ENCODE assay signal across 1 cellular context in genomic region chr2:241636182-241636982, GRCh38.
A peak's percentile ranks its signal among the peaks of the same experiment; 100 is the strongest.
TF ChIP-seq lines count a peak whose summit lies in the region.

No MANE protein-coding gene starts in this region.

TF ChIP-seq in HEK293, 187 proteins besides CTCF, POLR2A, EP300 and RAD21 (continued from another document):
- TF ChIP-seq ZNF561 (tag by site-specific recombination; IDR thresholded peaks at IDR 0.05; ENCODE audit: borderline replicate concordance) (no peak), ZBTB8A (tag by site-specific recombination; IDR thresholded peaks at IDR 0.05) (peak; percentile 80), GFI1B (tag by site-specific recombination; IDR thresholded peaks at IDR 0.05) (no peak), ZNF747 (tag by site-specific recombination; IDR thresholded peaks at IDR 0.05) (no peak), MEIS1 (CRISPR knock-in tag; IDR thresholded peaks at IDR 0.05; ENCODE audit: borderline replicate concordance) (no peak), YY1 (tag by site-specific recombination; IDR thresholded peaks at IDR 0.05) (no peak), ZBTB1 (tag by site-specific recombination; IDR thresholded peaks at IDR 0.05) (no peak), ZBTB26 (tag by site-specific recombination; optimal IDR thresholded peaks at IDR 0.05) (peak; percentile 89), ZSCAN16 (tag by site-specific recombination; IDR thresholded peaks at IDR 0.05) (no peak), EGR2 (tag by site-specific recombination; IDR thresholded peaks at IDR 0.05; ENCODE audit: low read depth) (no peak), ZNF302 (tag by site-specific recombination; IDR thresholded peaks at IDR 0.05; ENCODE audit: low read depth) (no peak), ZNF549 (tag by site-specific recombination; IDR thresholded peaks at IDR 0.05) (no peak), TRIM28 (IDR thresholded peaks at IDR 0.05; ENCODE audit: borderline replicate concordance, low read length) (no peak), ZNF112 (tag by site-specific recombination; IDR thresholded peaks at IDR 0.05) (no peak), ZNF645 (tag by site-specific recombination; IDR thresholded peaks at IDR 0.05) (no peak), ZNF37A (tag by site-specific recombination; IDR thresholded peaks at IDR 0.05) (no peak), ZNF266 (tag by site-specific recombination; IDR thresholded peaks at IDR 0.05; ENCODE audit: low read depth) (no peak), SETDB1 (IDR thresholded peaks at IDR 0.05; ENCODE audit: insufficient read length, low read length) (no peak), PATZ1 (tag by site-specific recombination; IDR thresholded peaks at IDR 0.05) (peak; percentile 66), WT1 (tag by site-specific recombination; IDR thresholded peaks at IDR 0.05) (no peak), ZNF510 (tag by site-specific recombination; IDR thresholded peaks at IDR 0.05; ENCODE audit: insufficient replicate concordance) (no peak), ZNF548 (tag by site-specific recombination; IDR thresholded peaks at IDR 0.05) (no peak), ZNF26 (tag by site-specific recombination; IDR thresholded peaks at IDR 0.05) (no peak), SP7 (tag by site-specific recombination; IDR thresholded peaks at IDR 0.05) (no peak), ZNF623 (tag by site-specific recombination; IDR thresholded peaks at IDR 0.05) (no peak), TCF7L2 (IDR thresholded peaks at IDR 0.05; ENCODE audit: borderline replicate concordance, low read depth, low read length) (no peak), ZNF341 (tag by site-specific recombination; IDR thresholded peaks at IDR 0.05; ENCODE audit: low read depth) (no peak), ZNF560 (tag by site-specific recombination; IDR thresholded peaks at IDR 0.05; ENCODE audit: borderline replicate concordance) (no peak), ZNF433 (tag by site-specific recombination; IDR thresholded peaks at IDR 0.05; ENCODE audit: low read depth) (no peak), ZBTB17 (tag by site-specific recombination; IDR thresholded peaks at IDR 0.05) (peak; percentile 75)
